ENCODE assay signal across 17 cellular contexts in the genomic region with DNA sequence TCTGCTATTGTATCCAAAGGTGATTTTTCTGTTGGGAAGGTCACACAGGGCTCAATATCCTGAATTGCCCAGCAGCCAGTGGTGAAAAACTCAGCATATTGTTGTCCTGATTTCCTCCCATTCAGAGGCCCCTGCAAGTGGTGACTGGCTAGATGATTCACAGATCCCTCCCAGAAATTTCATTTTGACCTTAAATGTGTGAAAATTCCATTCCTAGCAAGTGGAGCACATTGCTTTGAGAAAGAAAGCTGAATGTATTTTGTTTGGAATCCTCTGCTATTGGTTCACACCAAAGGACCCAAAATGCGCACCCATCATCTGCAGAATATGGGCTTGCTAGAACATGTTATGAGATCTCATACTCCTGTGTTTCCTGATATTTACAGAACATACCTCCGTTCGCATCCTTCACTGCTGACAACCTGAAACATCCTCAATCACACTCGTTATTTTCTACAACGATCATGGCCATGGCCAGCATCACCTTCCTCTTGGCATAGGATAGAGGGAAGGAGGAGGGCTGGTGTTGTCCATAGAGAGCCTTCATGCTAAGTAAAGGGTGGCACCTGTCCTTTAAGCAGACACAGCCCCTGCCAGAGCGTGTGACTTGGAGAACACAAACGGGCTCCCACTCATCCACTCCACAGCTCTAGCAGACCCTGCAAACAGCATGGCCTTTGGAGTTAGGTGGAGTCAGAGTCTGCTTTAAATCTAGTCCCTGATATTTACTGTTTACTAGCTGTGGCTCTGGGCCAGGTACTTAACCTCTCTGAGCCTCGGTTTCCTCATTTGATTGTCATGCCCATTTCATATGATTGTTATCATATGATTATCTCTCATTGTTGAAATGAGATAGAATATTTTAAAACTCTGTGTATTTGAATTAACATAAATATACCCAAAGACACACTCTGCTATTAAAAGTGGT. TPM values are rescaled to one million over a fixed set of nuclear protein-coding genes. Genes with fewer than 3 reads are reported as not detected.
A peak's percentile ranks its signal among the peaks of the same experiment; 100 is the strongest.
DNase-seq lines count a peak whose midpoint lies in the region; ATAC-seq and TF ChIP-seq lines count a peak whose summit lies in the region.
"Had no signal": no experiment of that assay in that cellular context is flagged by ENCODE, and none has a peak within 500 bp of the region (broad histone marks: within the 10 kb centered on the region; RNA-seq: fewer than 3 reads in every experiment).

No MANE protein-coding gene starts in this region.

- RAD21 ChIA-PET in HCT116 (lab: Charles Lee; ENCODE audit: low non-redundant PET in 1 of 2, low total read pairs in 2 of 2, uncharacterized antibody in 2 of 2, unreplicated experiment in 2 of 2) = no interaction called here

- in situ Hi-C loops in astrocyte of the spinal cord (cut with HindIII; ENCODE audit: low sequenced_read_pairs) = no loop called here

- no peaks in the 10 kb centered on the region for H3K9me3 ChIP-seq in HCT116 (ENCODE audit: control insufficient read depth in 1 of 2, insufficient read depth in 1 of 2, low read depth in 1 of 2, low read length in 2 of 2)
- H3K9me3 ChIP-seq: gastrocnemius medialis had no signal

- H4K20me1 ChIP-seq in HCT116 (ENCODE audit: insufficient read depth) = no peaks in the 10 kb centered on the region
- H4K20me1 ChIP-seq: BLaER1 treated with 17β-estradiol and CSF1 and Interleukin-3, amounts not matched to agents 10 nM and 100 nM had no signal

- H3K9ac ChIP-seq in HCT116 (ENCODE audit: low read length) = peak overlapping the region; percentile 28; the same call in 1 of the 2 replicates
- H3K9ac ChIP-seq: BLaER1 treated with 17β-estradiol and CSF1 and Interleukin-3, amounts not matched to agents 10 nM and 100 nM had no signal

- peak; percentile 66 for DNase-seq in AG08395 (ENCODE audit: low spot score)
- DNase-seq in HCT116 (ENCODE audit: low read depth, low spot score) = no peak
- DNase-seq in astrocyte of the spinal cord (ENCODE audit: low read depth, low spot score) = peak; percentile 47
- peak; percentile 88 to 95 for DNase-seq in foreskin keratinocyte
- DNase-seq in Right ventricle myocardium inferior (ENCODE audit: missing footprints) = no peak
- no peak for DNase-seq in effector CD8-positive, alpha-beta T cell (lab: John Stamatoyannopoulos, UW)
- no peak for DNase-seq in GF-D8 (lab: John Stamatoyannopoulos, UW)
- DNase-seq: activated CD8-positive, alpha-beta T cell treated with anti-CD3 and anti-CD28 coated beads for 36 hours; activated gamma-delta T cell; gastrocnemius medialis; H7; kidney; NCI-H1105; stimulated activated naive CD4-positive, alpha-beta T cell; T-helper 9 cell had no signal

- no peaks in the 10 kb centered on the region for H3K79me2 ChIP-seq in HCT116 (ENCODE audit: insufficient read depth, low read length)

- H2AFZ ChIP-seq in HCT116 (ENCODE audit: low read depth, low read length, poor library complexity, severe bottlenecking) = no peak overlapping the region

- H3K4me3 ChIP-seq in HCT116 (replicated peaks in 1 of 2; ENCODE audit: low read depth in 1 of 2, low read length in 2 of 2) (no peak overlapping the region), astrocyte of the spinal cord (ENCODE audit: low read depth, low read length) (no peak overlapping the region)
- H3K4me3 ChIP-seq: BLaER1 treated with 17β-estradiol and CSF1 and Interleukin-3, amounts not matched to agents 10 nM and 100 nM; gastrocnemius medialis had no signal

- no peak for TF ChIP-seq POLR2A in HCT116 (IDR thresholded peaks at IDR 0.05; ENCODE audit: borderline replicate concordance, extremely low read depth, insufficient read depth, insufficient read length)

- H3K4me1 ChIP-seq in HCT116 (ENCODE audit: control insufficient read depth in 1 of 2, insufficient read depth in 2 of 2, low read length in 2 of 2) (peaks cover 54 to 70% of the 10 kb centered on the region in 2 experiments), foreskin keratinocyte (peaks cover 19% of the 10 kb centered on the region)

- ATAC-seq in HCT116 = no peak
- peak; percentile 53 for ATAC-seq in foreskin keratinocyte
- ATAC-seq in HG03378 (IDR thresholded peaks at IDR 0.05; ENCODE audit: unreplicated experiment) = no peak
- ATAC-seq in Right ventricle myocardium inferior = no peak
- ATAC-seq: activated CD8-positive, alpha-beta T cell treated with anti-CD3 and anti-CD28 coated beads for 36 hours; gastrocnemius medialis had no signal

- intact Hi-C loops in HCT116 (cut with micrococcal nuclease) (no loop called here), Right ventricle myocardium inferior (cut with DNase I) (no loop called here)

- no peak overlapping the region for H3K27ac ChIP-seq in HCT116 (ENCODE audit: low read depth, low read length)
- no peak overlapping the region for H3K27ac ChIP-seq in foreskin keratinocyte
- H3K27ac ChIP-seq: BLaER1 treated with 17β-estradiol and CSF1 and Interleukin-3, amounts not matched to agents 10 nM and 100 nM; gastrocnemius medialis had no signal

- H3K36me3 ChIP-seq in HCT116 (ENCODE audit: control insufficient read depth in 1 of 2, insufficient read depth in 2 of 2, low read length in 2 of 2) = no peaks in the 10 kb centered on the region
- H3K36me3 ChIP-seq: BLaER1 treated with 17β-estradiol and CSF1 and Interleukin-3, amounts not matched to agents 10 nM and 100 nM; gastrocnemius medialis had no signal

- peak overlapping the region; percentile 29 for H3K4me2 ChIP-seq in HCT116 (ENCODE audit: low read length)

- no peaks in the 10 kb centered on the region for H3K27me3 ChIP-seq in HCT116 (ENCODE audit: insufficient read depth, low read length)
- no peaks in the 10 kb centered on the region for H3K27me3 ChIP-seq in foreskin keratinocyte
- H3K27me3 ChIP-seq: BLaER1 treated with 17β-estradiol and CSF1 and Interleukin-3, amounts not matched to agents 10 nM and 100 nM; gastrocnemius medialis had no signal

- TF ChIP-seq CTCF in HCT116 (IDR thresholded peaks at IDR 0.05 in 2 of 3, conservative IDR thresholded peaks at IDR 0.05 in 1 of 3; ENCODE audit: borderline replicate concordance in 1 of 3, insufficient read depth in 1 of 3, low read depth in 2 of 3, low read length in 2 of 3) (no peak), astrocyte of the spinal cord (IDR thresholded peaks at IDR 0.05; ENCODE audit: low read depth, low read length) (no peak), foreskin keratinocyte (conservative IDR thresholded peaks at IDR 0.05) (no peak)

- no peaks in the 10 kb centered on the region for H3K9me2 ChIP-seq in HCT116 (ENCODE audit: insufficient read depth)

- CTCF ChIA-PET in HCT116 (lab: Charles Lee) = no interaction called here

- TF ChIP-seq RAD21 in HCT116 (IDR thresholded peaks at IDR 0.05; ENCODE audit: low read depth) = no peak

- POLR2A ChIA-PET in HCT116 (lab: Charles Lee) = no interaction called here

- BruUV-seq in HCT116 (replicated peaks; lab: Mats Ljungman, UMichigan) = no TSS peak

TF ChIP-seq in HCT116, 20 proteins besides CTCF, POLR2A, EP300 and RAD21:
- TF ChIP-seq CBX3 (IDR thresholded peaks at IDR 0.05; ENCODE audit: low read depth) (no peak), SIN3A (IDR thresholded peaks at IDR 0.05; ENCODE audit: low read depth) (no peak), FOSL1 (IDR thresholded peaks at IDR 0.05; ENCODE audit: low read depth) (no peak), EGR1 (IDR thresholded peaks at IDR 0.05; ENCODE audit: low read depth) (no peak)

RNA-seq across cellular contexts. Expression of a gene that starts 30.4 kb away (rescaled TPM):
- total RNA-seq in HCT116 (2021; ENCODE audit: unreplicated experiment) (67.4 TPM), foreskin keratinocyte (25.4 and 25.5 TPM in 2 replicates), Right ventricle myocardium inferior (16.2 TPM)
- 14.4 and 17.5 TPM in 2 replicates for polyA plus RNA-seq in HCT116 (2012)
- polyA plus RNA-seq in foreskin keratinocyte = 1.2 and 1.3 TPM in 2 replicates

Comparison
In these comparisons a context has a peak if more than half of its experiments do, and no peak if none do; other contexts are left out.
1. DNase-seq: peak in AG08395 (single experiment), astrocyte of the spinal cord (single experiment) and foreskin keratinocyte (2 of 2); none in HCT116 (single experiment), Right ventricle myocardium inferior (single experiment), effector CD8-positive, alpha-beta T cell (single experiment) and GF-D8 (single experiment).